In genomic region chr15:89664951-89665350, GRCh38 we compare ENCODE assay signal across 11 cellular contexts. TPM values are rescaled to one million over a fixed set of nuclear protein-coding genes. Genes with fewer than 3 reads are reported as not detected.
A peak's percentile ranks its signal among the peaks of the same experiment; 100 is the strongest.
DNase-seq lines count a peak whose midpoint lies in the region; ATAC-seq and TF ChIP-seq lines count a peak whose summit lies in the region.
"Had no signal": no experiment of that assay in that cellular context is flagged by ENCODE, and none has a peak within 500 bp of the region (broad histone marks: within the 10 kb centered on the region; RNA-seq: fewer than 3 reads in every experiment).

No MANE protein-coding gene starts in this region.

- no peaks in the 10 kb centered on the region for H3K4me1 Mint-ChIP-seq in activated CD4-positive, alpha-beta T cell treated with anti-CD3 and anti-CD28 coated beads, Interleukin-2, amount 10 ng/mL, durations not matched to agents 24 days and 14 days
- no peaks in the 10 kb centered on the region for H3K4me1 Mint-ChIP-seq in activated T-helper 2 cell treated with anti-CD3 and anti-CD28 coated beads, Interferon-gamma antibody, Interleukin-2, Interleukin-4, amounts not matched to agents 10 μg/mL and 5 μg/mL and 100 μg/mL, durations not matched to agents 14 hours and 24 hours and 36 hours (ENCODE audit: low read depth)

- H3K27ac ChIP-seq in lower lobe of right lung = peak overlapping the region; percentile 84
- H3K27ac ChIP-seq in thyroid gland = peak overlapping the region; percentile 78 to 87 (median 81)
- H3K27ac ChIP-seq: C4-2B had no signal

- no peaks in the 10 kb centered on the region for H3K9me3 Mint-ChIP-seq in activated CD4-positive, alpha-beta T cell treated with anti-CD3 and anti-CD28 coated beads, Interleukin-2, amount 10 ng/mL, durations not matched to agents 24 days and 14 days
- no peaks in the 10 kb centered on the region for H3K9me3 Mint-ChIP-seq in activated T-helper 2 cell treated with anti-CD3 and anti-CD28 coated beads, Interferon-gamma antibody, Interleukin-2, Interleukin-4, amounts not matched to agents 10 μg/mL and 5 μg/mL and 100 μg/mL, durations not matched to agents 14 hours and 24 hours and 36 hours

- H3K27me3 ChIP-seq in lower lobe of right lung (ENCODE audit: low read depth) (no peaks in the 10 kb centered on the region), thyroid gland (no peaks in the 10 kb centered on the region)

- H3K4me3 ChIP-seq in lower lobe of right lung (peak overlapping the region; percentile 57), thyroid gland (replicated peaks in 1 of 3) (peak overlapping the region in 1 of 3 donors; percentile 25)

- H3K4me1 ChIP-seq in lower lobe of right lung = peaks cover 21% of the 10 kb centered on the region
- H3K4me1 ChIP-seq in thyroid gland = peaks cover 18 to 29% of the 10 kb centered on the region in 2 donors

- H3K9me3 ChIP-seq in lower lobe of right lung (no peaks in the 10 kb centered on the region), thyroid gland (no peaks in the 10 kb centered on the region)

- DNase-seq in activated CD4-positive, alpha-beta T cell treated with anti-CD3 and anti-CD28 coated beads, Interleukin-2, amount 10 ng/mL, durations not matched to agents 24 days and 14 days = no peak
- DNase-seq in activated CD4-positive, alpha-beta T cell treated with anti-CD3 and anti-CD28 coated beads, Interleukin-2, amount 50 U/mL, for 48 hours = no peak
- DNase-seq in activated T-helper 2 cell treated with anti-CD3 and anti-CD28 coated beads, Interferon-gamma antibody, Interleukin-2, Interleukin-4, amounts not matched to agents 10 μg/mL and 5 μg/mL and 100 μg/mL, durations not matched to agents 14 hours and 24 hours and 36 hours (ENCODE audit: low spot score) = no peak
- DNase-seq in lower lobe of right lung (no peak), thyroid gland (no peak), NOMO-1 (lab: John Stamatoyannopoulos, UW; ENCODE audit: unreplicated experiment in 2 of 2) (no peak)
- no peak for DNase-seq in stimulated activated CD4-positive, alpha-beta T cell treated with anti-CD3 and anti-CD28 coated beads, Interleukin-1b, Interleukin-23, amount 100 ng/mL, for 48 hours
- DNase-seq: activated naive CD4-positive, alpha-beta T cell treated with Interleukin-2 at 50 U/mL for 16 hours had no signal

- TF ChIP-seq CTCF in lower lobe of right lung (IDR thresholded peaks at IDR 0.05) (no peak), thyroid gland (IDR thresholded peaks at IDR 0.05) (no peak)

- TF ChIP-seq POLR2A in thyroid gland (IDR thresholded peaks at IDR 0.05) = no peak

- H3K36me3 Mint-ChIP-seq in activated CD4-positive, alpha-beta T cell treated with anti-CD3 and anti-CD28 coated beads, Interleukin-2, amount 10 ng/mL, durations not matched to agents 24 days and 14 days (ENCODE audit: low read depth) = no peaks in the 10 kb centered on the region
- no peaks in the 10 kb centered on the region for H3K36me3 Mint-ChIP-seq in activated T-helper 2 cell treated with anti-CD3 and anti-CD28 coated beads, Interferon-gamma antibody, Interleukin-2, Interleukin-4, amounts not matched to agents 10 μg/mL and 5 μg/mL and 100 μg/mL, durations not matched to agents 14 hours and 24 hours and 36 hours (ENCODE audit: low read depth)
- H3K36me3 Mint-ChIP-seq: IgD-negative memory B cell had no signal

- intact Hi-C loops in activated CD4-positive, alpha-beta T cell treated with anti-CD3 and anti-CD28 coated beads, Interleukin-2, amount 10 ng/mL, durations not matched to agents 24 days and 14 days (cut with micrococcal nuclease) = no loop called here
- intact Hi-C loops in activated T-helper 2 cell treated with anti-CD3 and anti-CD28 coated beads, Interferon-gamma antibody, Interleukin-2, Interleukin-4, amounts not matched to agents 10 μg/mL and 5 μg/mL and 100 μg/mL, durations not matched to agents 14 hours and 24 hours and 36 hours (cut with micrococcal nuclease) = no loop called here
- intact Hi-C loops in lower lobe of right lung (cut with DNase I) = no loop called here
- intact Hi-C loops in thyroid gland (cut with DNase I) = no loop called here

- H3K36me3 ChIP-seq in lower lobe of right lung (no peaks in the 10 kb centered on the region), thyroid gland (no peaks in the 10 kb centered on the region)

- peak overlapping the region; percentile 69 for H3K4me3 Mint-ChIP-seq in activated CD4-positive, alpha-beta T cell treated with anti-CD3 and anti-CD28 coated beads, Interleukin-2, amount 10 ng/mL, durations not matched to agents 24 days and 14 days
- peak overlapping the region; percentile 48 for H3K4me3 Mint-ChIP-seq in activated T-helper 2 cell treated with anti-CD3 and anti-CD28 coated beads, Interferon-gamma antibody, Interleukin-2, Interleukin-4, amounts not matched to agents 10 μg/mL and 5 μg/mL and 100 μg/mL, durations not matched to agents 14 hours and 24 hours and 36 hours (ENCODE audit: low read depth)

- ATAC-seq in lower lobe of right lung (no peak), HG02571 (IDR thresholded peaks at IDR 0.05; ENCODE audit: unreplicated experiment) (no peak)

- peaks cover 28% of the 10 kb centered on the region for H3K27me3 Mint-ChIP-seq in activated CD4-positive, alpha-beta T cell treated with anti-CD3 and anti-CD28 coated beads, Interleukin-2, amount 10 ng/mL, durations not matched to agents 24 days and 14 days
- peaks cover 34% of the 10 kb centered on the region for H3K27me3 Mint-ChIP-seq in activated T-helper 2 cell treated with anti-CD3 and anti-CD28 coated beads, Interferon-gamma antibody, Interleukin-2, Interleukin-4, amounts not matched to agents 10 μg/mL and 5 μg/mL and 100 μg/mL, durations not matched to agents 14 hours and 24 hours and 36 hours (ENCODE audit: low read depth)

- H3K27ac Mint-ChIP-seq in activated CD4-positive, alpha-beta T cell treated with anti-CD3 and anti-CD28 coated beads, Interleukin-2, amount 10 ng/mL, durations not matched to agents 24 days and 14 days = no peak overlapping the region
- H3K27ac Mint-ChIP-seq in activated T-helper 2 cell treated with anti-CD3 and anti-CD28 coated beads, Interferon-gamma antibody, Interleukin-2, Interleukin-4, amounts not matched to agents 10 μg/mL and 5 μg/mL and 100 μg/mL, durations not matched to agents 14 hours and 24 hours and 36 hours = no peak overlapping the region
- H3K27ac Mint-ChIP-seq: IgD-negative memory B cell had no signal

- WGBS in thyroid gland, 2 donors = 74 to 76% methylated on average over 5 of the region's 5 CpGs

RNA-seq across cellular contexts. Expression of gene KIF7, which starts 9.7 kb away (rescaled TPM):
- total RNA-seq in activated CD4-positive, alpha-beta T cell treated with anti-CD3 and anti-CD28 coated beads, Interleukin-2, amount 10 ng/mL, durations not matched to agents 24 days and 14 days = 1.9 TPM in 2 replicates
- 3.5 and 4.2 TPM in 2 replicates for total RNA-seq in activated T-helper 2 cell treated with anti-CD3 and anti-CD28 coated beads, Interferon-gamma antibody, Interleukin-2, Interleukin-4, amounts not matched to agents 10 μg/mL and 5 μg/mL and 100 μg/mL, durations not matched to agents 14 hours and 24 hours and 36 hours
- 1.5 TPM for total RNA-seq in lower lobe of right lung
- total RNA-seq in thyroid gland = 10 to 100 TPM in 1 of 4 donors, 1 to 10 TPM in 3; 6.8 to 10.1 (median 8.3) TPM

RNA-seq across cellular contexts. Expression of gene PLIN1, which starts 14.2 kb away (rescaled TPM):
- total RNA-seq in activated CD4-positive, alpha-beta T cell treated with anti-CD3 and anti-CD28 coated beads, Interleukin-2, amount 10 ng/mL, durations not matched to agents 24 days and 14 days = 0.14 TPM in 1 of 2 replicates, not detected in the other
- total RNA-seq in activated T-helper 2 cell treated with anti-CD3 and anti-CD28 coated beads, Interferon-gamma antibody, Interleukin-2, Interleukin-4, amounts not matched to agents 10 μg/mL and 5 μg/mL and 100 μg/mL, durations not matched to agents 14 hours and 24 hours and 36 hours = 0.25 TPM in 1 of 2 replicates, not detected in the other
- total RNA-seq in lower lobe of right lung (1.3 TPM), thyroid gland (1 to 10 TPM; 3.3 to 9.9 (median 6.0) TPM)

RNA-seq across cellular contexts. Expression of gene PEX11A, which starts 25.6 kb away (rescaled TPM):
- total RNA-seq in activated CD4-positive, alpha-beta T cell treated with anti-CD3 and anti-CD28 coated beads, Interleukin-2, amount 10 ng/mL, durations not matched to agents 24 days and 14 days = 1.6 and 2.1 TPM in 2 replicates
- total RNA-seq in activated T-helper 2 cell treated with anti-CD3 and anti-CD28 coated beads, Interferon-gamma antibody, Interleukin-2, Interleukin-4, amounts not matched to agents 10 μg/mL and 5 μg/mL and 100 μg/mL, durations not matched to agents 14 hours and 24 hours and 36 hours = 1.0 and 1.8 TPM in 2 replicates
- total RNA-seq in lower lobe of right lung (10.1 TPM), thyroid gland (10 to 100 TPM; 17.4 to 39.5 (median 20.6) TPM)

RNA-seq across cellular contexts. Expression of gene WDR93, which starts 25.7 kb away (rescaled TPM):
- not detected in 2 replicates for total RNA-seq in activated CD4-positive, alpha-beta T cell treated with anti-CD3 and anti-CD28 coated beads, Interleukin-2, amount 10 ng/mL, durations not matched to agents 24 days and 14 days
- not detected in 2 replicates for total RNA-seq in activated T-helper 2 cell treated with anti-CD3 and anti-CD28 coated beads, Interferon-gamma antibody, Interleukin-2, Interleukin-4, amounts not matched to agents 10 μg/mL and 5 μg/mL and 100 μg/mL, durations not matched to agents 14 hours and 24 hours and 36 hours
- total RNA-seq in lower lobe of right lung (1.2 TPM), thyroid gland (1 to 10 TPM; 1.1 to 2.3 (median 2.3) TPM)
